Comparison of ENCODE assay signal across 23 cellular contexts in the genomic region with DNA sequence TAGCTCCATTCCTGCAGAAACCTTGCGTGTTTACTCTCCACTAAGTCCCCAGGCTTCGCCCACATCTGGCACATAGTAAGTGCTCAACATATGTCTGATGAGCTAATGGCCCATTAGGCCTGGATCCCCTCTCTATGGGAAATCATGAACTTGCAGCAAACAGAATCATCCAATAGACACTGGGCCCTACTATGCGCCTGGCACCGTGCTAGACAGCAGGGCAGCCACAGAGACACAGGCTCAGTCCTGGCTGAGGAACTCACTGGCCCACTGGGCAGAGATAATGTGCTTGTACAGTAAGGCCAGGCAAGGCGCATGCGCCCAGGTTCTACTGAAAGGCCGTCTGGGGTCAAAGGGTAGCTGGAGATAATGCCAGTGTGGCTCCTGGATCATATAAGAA. TPM values are rescaled to one million over a fixed set of nuclear protein-coding genes. Genes with fewer than 3 reads are reported as not detected.
"Had no signal": no experiment of that assay in that cellular context is flagged by ENCODE, and none has a peak within 500 bp of the region (broad histone marks: within the 10 kb centered on the region; RNA-seq: fewer than 3 reads in every experiment).

No MANE protein-coding gene starts in this region.

- H3K4me3 Mint-ChIP-seq: activated CD4-positive, alpha-beta memory T cell treated with anti-CD3 and anti-CD28 coated beads, Interleukin-2, amount 10 ng/mL, durations not matched to agents 7 days and 5 days; activated CD4-positive, alpha-beta T cell treated with anti-CD3 and anti-CD28 coated beads for 36 hours; activated naive CD8-positive, alpha-beta T cell treated with anti-CD3 and anti-CD28 coated beads, Interleukin-2, amount 10 ng/mL, durations not matched to agents 7 days and 5 days; activated T-cell treated with anti-CD3 and anti-CD28 coated beads, Interleukin-2, amount 50 U/mL, for 72 hours; central memory CD8-positive, alpha-beta T cell; T-helper 17 cell had no signal

- H3K27ac Mint-ChIP-seq: activated CD4-positive, alpha-beta memory T cell treated with anti-CD3 and anti-CD28 coated beads, Interleukin-2, amount 10 ng/mL, durations not matched to agents 7 days and 5 days; activated CD4-positive, alpha-beta T cell treated with anti-CD3 and anti-CD28 coated beads for 36 hours; activated naive CD8-positive, alpha-beta T cell treated with anti-CD3 and anti-CD28 coated beads, Interleukin-2, amount 10 ng/mL, durations not matched to agents 7 days and 5 days; activated T-cell treated with anti-CD3 and anti-CD28 coated beads, Interleukin-2, amount 50 U/mL, for 72 hours; activated T-helper 2 cell treated with anti-CD3 and anti-CD28 coated beads, Interferon-gamma antibody, Interleukin-2, Interleukin-4, amounts not matched to agents 10 μg/mL and 5 μg/mL and 100 μg/mL, durations not matched to agents 14 hours and 24 hours and 36 hours; T-helper 17 cell had no signal

- ATAC-seq: activated CD4-positive, alpha-beta T cell treated with anti-CD3 and anti-CD28 coated beads for 36 hours; activated T-cell treated with anti-CD3 and anti-CD28 coated beads, Interleukin-2, amount 50 U/mL, for 72 hours; body of pancreas; T-helper 17 cell had no signal

- DNase-seq: activated CD4-positive, alpha-beta memory T cell treated with anti-CD3 and anti-CD28 coated beads, Interleukin-2, amount 10 ng/mL, durations not matched to agents 7 days and 5 days; activated CD4-positive, alpha-beta T cell treated with anti-CD3 and anti-CD28 coated beads for 36 hours; activated CD4-positive, alpha-beta T cell treated with anti-CD3 and anti-CD28 coated beads, Interleukin-2, amount 50 U/mL, for 1 hour; activated CD8-positive, alpha-beta memory T cell treated with anti-CD3 and anti-CD28 coated beads, Interleukin-2, amount 50 U/mL, for 4 hours; activated naive CD4-positive, alpha-beta T cell treated with anti-CD3 and anti-CD28 coated beads, Interleukin-2, amount 50 U/mL, for 16 hours; activated naive CD8-positive, alpha-beta T cell treated with anti-CD3 and anti-CD28 coated beads, Interleukin-2, amount 10 ng/mL, durations not matched to agents 7 days and 5 days; activated T-cell treated with anti-CD3 and anti-CD28 coated beads, Interleukin-2, amount 50 U/mL, for 72 hours; aorta; body of pancreas; NCI-H1092; NCI-H1417; NCI-H1930; NCI-H2171; NCI-H2227 treated with DMSO at 0.1 percent for 48 hours; NCI-H526; NCI-H774; SIG-M5; T-helper 17 cell had no signal

- H3K27me3 ChIP-seq: body of pancreas had no signal

- H3K4me3 ChIP-seq: body of pancreas had no signal

- H3K4me1 Mint-ChIP-seq: activated CD4-positive, alpha-beta T cell treated with anti-CD3 and anti-CD28 coated beads for 36 hours; central memory CD8-positive, alpha-beta T cell had no signal

- H3K9me3 ChIP-seq: body of pancreas had no signal

- H3K27ac ChIP-seq: body of pancreas, KMS-11, VCaP had no signal

- H3K36me3 Mint-ChIP-seq: activated naive CD8-positive, alpha-beta T cell treated with anti-CD3 and anti-CD28 coated beads, Interleukin-2, amount 10 ng/mL, durations not matched to agents 7 days and 5 days had no signal

- H3K9me3 Mint-ChIP-seq: activated CD4-positive, alpha-beta memory T cell treated with anti-CD3 and anti-CD28 coated beads, Interleukin-2, amount 10 ng/mL, durations not matched to agents 7 days and 5 days; activated naive CD8-positive, alpha-beta T cell treated with anti-CD3 and anti-CD28 coated beads, Interleukin-2, amount 10 ng/mL, durations not matched to agents 7 days and 5 days; activated T-cell treated with anti-CD3 and anti-CD28 coated beads, Interleukin-2, amount 50 U/mL, for 72 hours; activated T-helper 2 cell treated with anti-CD3 and anti-CD28 coated beads, Interferon-gamma antibody, Interleukin-2, Interleukin-4, amounts not matched to agents 10 μg/mL and 5 μg/mL and 100 μg/mL, durations not matched to agents 14 hours and 24 hours and 36 hours; central memory CD8-positive, alpha-beta T cell had no signal

RNA-seq across cellular contexts. Expression of a gene that starts 36.9 kb away (rescaled TPM):
- total RNA-seq: activated CD4-positive, alpha-beta memory T cell treated with anti-CD3 and anti-CD28 coated beads, Interleukin-2, amount 10 ng/mL, durations not matched to agents 7 days and 5 days; activated CD4-positive, alpha-beta T cell treated with anti-CD3 and anti-CD28 coated beads for 36 hours; activated naive CD8-positive, alpha-beta T cell treated with anti-CD3 and anti-CD28 coated beads, Interleukin-2, amount 10 ng/mL, durations not matched to agents 7 days and 5 days; activated T-cell treated with anti-CD3 and anti-CD28 coated beads, Interleukin-2, amount 50 U/mL, for 72 hours; activated T-helper 2 cell treated with anti-CD3 and anti-CD28 coated beads, Interferon-gamma antibody, Interleukin-2, Interleukin-4, amounts not matched to agents 10 μg/mL and 5 μg/mL and 100 μg/mL, durations not matched to agents 14 hours and 24 hours and 36 hours; aorta; body of pancreas; MCF 10A; T-helper 17 cell had no signal
- polyA plus RNA-seq: aorta had no signal
